In the genomic region with DNA sequence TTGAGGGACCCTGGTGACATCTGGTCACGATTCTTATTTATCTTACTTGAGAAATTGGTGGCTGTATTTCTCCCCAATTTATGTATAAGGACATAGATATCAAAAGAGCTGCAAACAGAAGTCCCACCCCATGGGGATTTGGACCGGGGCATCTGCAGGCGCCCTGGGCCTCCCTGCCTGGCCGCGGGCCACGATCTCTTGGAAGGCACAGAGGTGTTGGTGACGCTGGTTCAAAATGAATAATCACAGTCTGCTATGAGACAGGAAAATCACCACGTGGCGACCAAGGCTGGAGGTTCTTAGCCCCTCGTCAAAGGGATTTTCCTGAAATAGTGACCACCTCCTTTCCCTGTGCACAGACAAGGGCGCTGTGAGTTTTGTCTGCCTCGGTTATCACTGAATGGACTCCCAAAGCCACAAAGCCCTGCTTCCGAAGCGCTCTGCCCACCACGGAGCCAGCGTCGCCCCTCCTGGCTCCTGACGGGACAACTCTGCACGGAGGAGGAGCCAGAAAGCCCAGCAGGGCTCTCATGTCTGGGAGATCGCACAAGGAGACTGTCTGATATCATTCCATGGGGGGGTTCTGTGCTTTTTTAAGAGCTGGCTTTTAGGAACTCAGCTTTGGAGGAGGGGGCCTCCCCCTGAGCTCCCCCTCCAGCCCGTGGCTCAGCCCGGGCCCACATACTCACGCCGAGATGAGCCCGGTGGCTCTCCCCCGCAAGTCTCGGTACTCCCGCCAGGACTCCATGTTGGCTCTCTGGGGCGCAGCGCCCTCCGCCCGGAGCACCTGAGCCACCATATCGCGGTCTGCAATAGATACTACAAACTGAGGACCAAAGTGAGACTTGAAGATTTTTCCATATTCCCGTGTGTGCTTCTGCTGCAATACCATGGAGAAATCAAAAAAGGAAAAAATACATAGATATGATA, we compare ENCODE assay signal across 1 cellular context.
TF ChIP-seq lines count a peak whose summit lies in the region.

No MANE protein-coding gene starts in this region.

TF ChIP-seq in HepG2, 621 proteins besides CTCF, POLR2A, EP300 and RAD21:
- TF ChIP-seq SRSF1 (optimal IDR thresholded peaks at IDR 0.05; ENCODE audit: low read depth, low read length) (no peak), ZNF569 (CRISPR knock-in tag; IDR thresholded peaks at IDR 0.05; ENCODE audit: borderline replicate concordance) (no peak), PAF1 (CRISPR knock-in tag; IDR thresholded peaks at IDR 0.05) (no peak), ZC3H13 (CRISPR knock-in tag; IDR thresholded peaks at IDR 0.05) (no peak)
- TF ChIP-seq, protein P1, sequence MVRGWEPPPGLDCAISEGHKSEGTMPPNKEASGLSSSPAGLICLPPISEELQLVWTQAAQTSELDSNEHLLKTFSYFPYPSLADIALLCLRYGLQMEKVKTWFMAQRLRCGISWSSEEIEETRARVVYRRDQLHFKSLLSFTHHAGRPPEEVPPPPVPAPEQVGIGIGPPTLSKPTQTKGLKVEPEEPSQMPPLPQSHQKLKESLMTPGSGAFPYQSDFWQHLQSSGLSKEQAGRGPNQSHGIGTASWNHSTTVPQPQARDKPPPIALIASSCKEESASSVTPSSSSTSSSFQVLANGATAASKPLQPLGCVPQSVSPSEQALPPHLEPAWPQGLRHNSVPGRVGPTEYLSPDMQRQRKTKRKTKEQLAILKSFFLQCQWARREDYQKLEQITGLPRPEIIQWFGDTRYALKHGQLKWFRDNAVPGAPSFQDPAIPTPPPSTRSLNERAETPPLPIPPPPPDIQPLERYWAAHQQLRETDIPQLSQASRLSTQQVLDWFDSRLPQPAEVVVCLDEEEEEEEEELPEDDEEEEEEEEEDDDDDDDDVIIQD (CRISPR knock-in tag; IDR thresholded peaks at IDR 0.05; ENCODE audit: low read depth) = no peak
